In genomic region chrX:48520976-48521352, GRCh38 we compare ENCODE assay signal across 8 cellular contexts. TPM values are rescaled to one million over a fixed set of nuclear protein-coding genes. Genes with fewer than 3 reads are reported as not detected.
DNase-seq lines count a peak whose midpoint lies in the region; ATAC-seq, FAIRE-seq and TF ChIP-seq lines count a peak whose summit lies in the region.

No MANE protein-coding gene starts in this region.

- CTCF ChIA-PET in Panc1 (lab: Charles Lee), result no interaction called here

- TF ChIP-seq CTCF in Panc1 (IDR thresholded peaks at IDR 0.05) (no peak), esophagus muscularis mucosa (IDR thresholded peaks at IDR 0.05) (no peak), pancreas (IDR thresholded peaks at IDR 0.05) (no peak)

- peak overlapping the region; percentile 78 to 82 for H3K4me3 ChIP-seq in Panc1 (ENCODE audit: low read depth in 2 of 2, low read length in 2 of 2)
- H3K4me3 ChIP-seq in esophagus muscularis mucosa, result peak overlapping the region; percentile 60 to 73 (median 65)
- peak overlapping the region in 6 of 7 experiments; percentile 50 to 62 (median 54) for H3K4me3 ChIP-seq in skin epidermis
- peak overlapping the region in 2 of 4 donors; percentile 46 to 59 for H3K4me3 ChIP-seq in pancreas

- no peak for TF ChIP-seq EP300 in esophagus muscularis mucosa (IDR thresholded peaks at IDR 0.05)

- H3K27ac ChIP-seq in Panc1 (ENCODE audit: low read length), result peak overlapping the region; percentile 93
- peak overlapping the region; percentile 79 to 88 (median 82) for H3K27ac ChIP-seq in esophagus muscularis mucosa (replicated peaks in 1 of 4)
- peak overlapping the region in 6 of 21 experiments; percentile 16 to 85 (median 42) for H3K27ac ChIP-seq in skin epidermis
- peak overlapping the region in 1 of 4 donors; percentile 48 for H3K27ac ChIP-seq in pancreas

- intact Hi-C loops in Panc1 (cut with micrococcal nuclease; ENCODE audit: unreplicated experiment), result no loop called here
- intact Hi-C loops in esophagus muscularis mucosa (cut with DNase I), result no loop called here
- intact Hi-C loops in pancreas (cut with DNase I), result no loop called here

- no peak for FAIRE-seq in pancreas (lab: Jason Lieb, UNC)

- no peak for TF ChIP-seq POLR2A in esophagus muscularis mucosa (IDR thresholded peaks at IDR 0.05; ENCODE audit: low read depth)

- H3K9me3 ChIP-seq in Panc1 (ENCODE audit: control insufficient read depth, insufficient read depth, low read depth, low read length), result no peaks in the 10 kb centered on the region
- no peaks in the 10 kb centered on the region for H3K9me3 ChIP-seq in esophagus muscularis mucosa
- no peaks in the 10 kb centered on the region for H3K9me3 ChIP-seq in pancreas

- ATAC-seq in Panc1 (no peak), pancreas (no peak), HG03354 (IDR thresholded peaks at IDR 0.05; ENCODE audit: poor library complexity, severe bottlenecking, unreplicated experiment) (no peak)

- POLR2A ChIA-PET in Panc1 (lab: Charles Lee), result no interaction called here

- 47% methylated on average over 2 of the region's 2 CpGs for WGBS in esophagus muscularis mucosa
- WGBS in pancreas, 2 donors, result 36 to 39% methylated on average over 2 of the region's 2 CpGs

- H3K4me1 ChIP-seq in Panc1 (ENCODE audit: control insufficient read depth, insufficient read depth, low read length), result no peaks in the 10 kb centered on the region; the same call in 1 of the 2 replicates
- H3K4me1 ChIP-seq in esophagus muscularis mucosa, result peaks cover 0 to 15% (median 11%) of the 10 kb centered on the region in 4 donors
- H3K4me1 ChIP-seq in pancreas, result no peaks in the 10 kb centered on the region

- in situ Hi-C loops in Panc1 (cut with HindIII; ENCODE audit: low pct_unique_long_range_greater_than_20kb, low sequenced_read_pairs), result no loop called here

- BruUV-seq in Panc1 (replicated peaks; lab: Mats Ljungman, UMichigan), result no TSS peak

- H3K36me3 ChIP-seq in Panc1 (ENCODE audit: control insufficient read depth, insufficient read depth, low read length), result no peaks in the 10 kb centered on the region; the same call in 1 of the 2 replicates
- peaks cover 0 to 8% (median under 1%) of the 10 kb centered on the region in 4 donors for H3K36me3 ChIP-seq in esophagus muscularis mucosa
- no peaks in the 10 kb centered on the region for H3K36me3 ChIP-seq in pancreas

- DNase-seq in NCI-H524 (lab: John Stamatoyannopoulos, UW) (peak; percentile 55 to 64), NCI-H524 treated with DMSO at 0.1 percent for 48 hours (lab: John Stamatoyannopoulos, UW) (no peak), Panc1 (ENCODE audit: low read depth, low spot score) (no peak), esophagus muscularis mucosa (ENCODE audit: extremely low spot score) (no peak), GM03348 (ENCODE audit: low spot score) (no peak), pancreas (no peak)

- H3K27me3 ChIP-seq in Panc1 (ENCODE audit: control insufficient read depth, insufficient read depth, low read length), result no peaks in the 10 kb centered on the region
- no peaks in the 10 kb centered on the region for H3K27me3 ChIP-seq in esophagus muscularis mucosa
- H3K27me3 ChIP-seq in pancreas, result peaks cover 0 to 3% (median 0%) of the 10 kb centered on the region in 4 donors

RNA-seq across cellular contexts. Expression of gene EBP, which starts 0.6 kb away (rescaled TPM):
- total RNA-seq in Panc1 (2021; ENCODE audit: unreplicated experiment) (157 TPM), esophagus muscularis mucosa (10 to 100 TPM; 15.7 to 20.7 (median 17.4) TPM), pancreas (10 to 100 TPM; 13.3 to 21.5 (median 19.8) TPM)
- 118 TPM for polyA plus RNA-seq in Panc1 (2012; ENCODE audit: insufficient read length)
- 10 to 100 TPM; 38.1 to 43.4 TPM for polyA plus RNA-seq in pancreas

RNA-seq across cellular contexts. Expression of gene PORCN, which starts 12.2 kb away (rescaled TPM):
- 8.6 TPM for total RNA-seq in Panc1 (2021; ENCODE audit: unreplicated experiment)
- polyA plus RNA-seq in Panc1 (2012; ENCODE audit: insufficient read length), result 16.5 TPM
- total RNA-seq in esophagus muscularis mucosa, result 10 to 100 TPM; 15.0 to 21.5 (median 18.9) TPM
- 1 to 10 TPM; 2.9 to 4.0 (median 3.7) TPM for total RNA-seq in pancreas
- 1 to 10 TPM; 7.5 to 8.5 TPM for polyA plus RNA-seq in pancreas

RNA-seq across cellular contexts. Expression of gene TBC1D25, which starts 18.6 kb away (rescaled TPM):
- total RNA-seq in Panc1 (2021; ENCODE audit: unreplicated experiment) (29.4 TPM), esophagus muscularis mucosa (10 to 100 TPM; 10.3 to 22.4 (median 16.4) TPM), pancreas (1 to 10 TPM; 4.4 to 9.9 (median 5.5) TPM)
- 39.7 TPM for polyA plus RNA-seq in Panc1 (2012; ENCODE audit: insufficient read length)
- polyA plus RNA-seq in pancreas, result 1 to 10 TPM; 5.0 to 6.9 TPM

RNA-seq across cellular contexts. Expression of gene FTSJ1, which starts 45.0 kb away (rescaled TPM):
- total RNA-seq in Panc1 (2021; ENCODE audit: unreplicated experiment), result 43.1 TPM
- polyA plus RNA-seq in Panc1 (2012; ENCODE audit: insufficient read length), result 68.9 TPM
- total RNA-seq in esophagus muscularis mucosa, result 10 to 100 TPM; 38.5 to 47.3 (median 43.9) TPM
- total RNA-seq in pancreas, result 10 to 100 TPM; 14.8 to 24.0 (median 17.9) TPM
- polyA plus RNA-seq in pancreas, result 10 to 100 TPM; 32.2 to 35.5 TPM

RNA-seq across cellular contexts. Expression of gene SLC38A5, which starts 50.9 kb away (rescaled TPM):
- total RNA-seq in Panc1 (2021; ENCODE audit: unreplicated experiment), result 1.1 TPM
- 0.45 TPM for polyA plus RNA-seq in Panc1 (2012; ENCODE audit: insufficient read length)
- total RNA-seq in esophagus muscularis mucosa, result 1 to 10 TPM; 2.5 to 7.9 (median 7.4) TPM
- 100 to 1,000 TPM in 4 of 6 donors, 10 to 100 TPM in 2; 63.3 to 235 (median 140) TPM for total RNA-seq in pancreas
- 100 to 1,000 TPM; 250 to 373 TPM for polyA plus RNA-seq in pancreas

Comparison
In these comparisons a context has a peak if more than half of its experiments do, and no peak if none do; other contexts are left out.
1. DNase-seq: peak in NCI-H524 (2 of 2); none in NCI-H524 treated with DMSO at 0.1 percent for 48 hours (single experiment), Panc1 (single experiment), esophagus muscularis mucosa (single experiment), GM03348 (single experiment) and pancreas (0 of 6).